ENCODE assay signal across 10 cellular contexts in genomic region chr2:157414050-157414449, GRCh38. TPM values are rescaled to one million over a fixed set of nuclear protein-coding genes. Genes with fewer than 3 reads are reported as not detected.
DNase-seq lines count a peak whose midpoint lies in the region; ATAC-seq and TF ChIP-seq lines count a peak whose summit lies in the region.
"Had no signal": no experiment of that assay in that cellular context is flagged by ENCODE, and none has a peak within 500 bp of the region (broad histone marks: within the 10 kb centered on the region; RNA-seq: fewer than 3 reads in every experiment).

No MANE protein-coding gene starts in this region.

- H3K27ac ChIP-seq in naive thymus-derived CD4-positive, alpha-beta T cell (ENCODE audit: low read depth, low read length), result peak overlapping the region; percentile 86
- H3K27ac ChIP-seq in neuronal stem cell (replicated peaks; ENCODE audit: low read length), result no peak overlapping the region
- no peak overlapping the region for H3K27ac ChIP-seq in ovary

- H3K27me3 ChIP-seq in naive thymus-derived CD4-positive, alpha-beta T cell (ENCODE audit: control insufficient read depth in 2 of 2, insufficient read depth in 2 of 2, low read length in 2 of 2), result no peaks in the 10 kb centered on the region
- H3K27me3 ChIP-seq in neuronal stem cell (ENCODE audit: control insufficient read depth in 3 of 3, insufficient read depth in 3 of 3, low read depth in 1 of 3, low read length in 3 of 3) (no peaks in the 10 kb centered on the region), ovary (no peaks in the 10 kb centered on the region)

- H3K23ac ChIP-seq in neuronal stem cell (ENCODE audit: low read depth, low read length, poor library complexity), result no peak overlapping the region

- H3K4me1 ChIP-seq in naive thymus-derived CD4-positive, alpha-beta T cell (ENCODE audit: control insufficient read depth in 2 of 2, insufficient read depth in 2 of 2, low read length in 2 of 2), result peaks cover 82 to 88% of the 10 kb centered on the region in 2 donors
- H3K4me1 ChIP-seq in neuronal stem cell (ENCODE audit: control insufficient read depth in 2 of 2, insufficient read depth in 1 of 2, low read depth in 1 of 2, low read length in 2 of 2), result no peaks in the 10 kb centered on the region
- H3K4me1 ChIP-seq in ovary (ENCODE audit: insufficient read depth), result no peaks in the 10 kb centered on the region

- peak overlapping the region; percentile 45 to 85 (median 70) for H3K4me3 Mint-ChIP-seq in naive thymus-derived CD4-positive, alpha-beta T cell

- H3K4ac ChIP-seq in neuronal stem cell (ENCODE audit: low read length), result no peak overlapping the region

- H2AK5ac ChIP-seq in neuronal stem cell (ENCODE audit: low read depth, low read length), result no peak overlapping the region

- no peak overlapping the region for H2BK15ac ChIP-seq in neuronal stem cell (ENCODE audit: low read length)

- no peak overlapping the region for H3K4me2 ChIP-seq in neuronal stem cell (ENCODE audit: insufficient read depth, low read length, poor library complexity, severe bottlenecking)

- no peak overlapping the region for H4K8ac ChIP-seq in neuronal stem cell (ENCODE audit: low read depth, low read length)

- H3K27ac Mint-ChIP-seq in naive thymus-derived CD4-positive, alpha-beta T cell, result peak overlapping the region; percentile 92 to 98 (median 95)

- peaks cover 0 to 4% (median 0%) of the 10 kb centered on the region in 3 experiments for H3K9me3 ChIP-seq in naive thymus-derived CD4-positive, alpha-beta T cell (ENCODE audit: control insufficient read depth in 2 of 3, low read length in 3 of 3)
- no peaks in the 10 kb centered on the region for H3K9me3 ChIP-seq in neuronal stem cell (replicated peaks in 1 of 2; ENCODE audit: control insufficient read depth in 2 of 2, insufficient read depth in 1 of 2, low read depth in 1 of 2, low read length in 2 of 2)
- no peaks in the 10 kb centered on the region for H3K9me3 ChIP-seq in ovary

- no peak overlapping the region for H2BK120ac ChIP-seq in neuronal stem cell (ENCODE audit: low read depth, low read length)

- no peaks in the 10 kb centered on the region for H3K79me1 ChIP-seq in neuronal stem cell (ENCODE audit: low read depth, low read length)

- POLR2A ChIA-PET in naive thymus-derived CD4-positive, alpha-beta T cell (lab: Charles Lee), result interaction anchor here (0.8 to 18.5 kb wide), 6 partner anchors 11 to 83 kb away, joined by 4 to 810 read pairs (median 44); partner anchors contain the start of genes CYTIP and ERMN

- CTCF ChIA-PET in naive thymus-derived CD4-positive, alpha-beta T cell (lab: Charles Lee), result interaction anchor here (0.8 to 2.5 kb wide), 9 partner anchors 8 to 83 kb away, joined by 3 to 9 read pairs (median 3); partner anchors contain the start of gene CYTIP

- no peak overlapping the region for H4K91ac ChIP-seq in neuronal stem cell (ENCODE audit: low read depth, low read length, poor library complexity)

- no peak overlapping the region for H3K14ac ChIP-seq in neuronal stem cell (ENCODE audit: low read length)

- H2BK12ac ChIP-seq in neuronal stem cell (ENCODE audit: low read length), result no peak overlapping the region

- no peak for TF ChIP-seq CTCF in ovary (IDR thresholded peaks at IDR 0.05)

- H3K27me3 Mint-ChIP-seq in naive thymus-derived CD4-positive, alpha-beta T cell, result no peaks in the 10 kb centered on the region

- H2BK5ac ChIP-seq in neuronal stem cell (ENCODE audit: low read length), result no peak overlapping the region

- no peak for DNase-seq in naive thymus-derived CD4-positive, alpha-beta T cell
- DNase-seq in neuronal stem cell (ENCODE audit: low spot score) (no peak), globus pallidus (ENCODE audit: low spot score) (no peak), ovary (no peak)
- DNase-seq: substantia nigra had no signal

- no peak overlapping the region for H3K18ac ChIP-seq in neuronal stem cell (ENCODE audit: low read length)

- H3K9me3 Mint-ChIP-seq in naive thymus-derived CD4-positive, alpha-beta T cell, result peaks cover 0 to 13% (median 5%) of the 10 kb centered on the region in 11 donors

- H3K36me3 ChIP-seq in naive thymus-derived CD4-positive, alpha-beta T cell (ENCODE audit: control insufficient read depth in 2 of 3, insufficient read depth in 3 of 3, low read length in 3 of 3), result peaks cover 32 to 40% (median 33%) of the 10 kb centered on the region in 3 experiments
- H3K36me3 ChIP-seq in neuronal stem cell (replicated peaks in 1 of 2; ENCODE audit: control insufficient read depth in 2 of 2, insufficient read depth in 2 of 2, low read length in 2 of 2) (no peaks in the 10 kb centered on the region), ovary (no peaks in the 10 kb centered on the region)

- no peak overlapping the region for H3K9ac ChIP-seq in neuronal stem cell (ENCODE audit: low read depth, low read length, poor library complexity)

- intact Hi-C loops in naive thymus-derived CD4-positive, alpha-beta T cell (cut with micrococcal nuclease), result loop anchor here (1.0 to 5.0 kb wide), 2 partner anchors 78 to 213 kb away; partner anchors contain the start of gene ACVR1C (in 1 of the 2)
- intact Hi-C loops in ovary (cut with DNase I), result no loop called here

- peak; percentile 14 for ATAC-seq in GM18870 (IDR thresholded peaks at IDR 0.05; ENCODE audit: unreplicated experiment)
- peak; percentile 22 for ATAC-seq in GM21619 (IDR thresholded peaks at IDR 0.05; ENCODE audit: unreplicated experiment)
- ATAC-seq in HG03457 (IDR thresholded peaks at IDR 0.05; ENCODE audit: unreplicated experiment), result peak; percentile 12
- no peak for ATAC-seq in naive thymus-derived CD4-positive, alpha-beta T cell
- no peak for ATAC-seq in GM18873 (IDR thresholded peaks at IDR 0.05; ENCODE audit: low FRiP score, unreplicated experiment)

- H3K36me3 Mint-ChIP-seq in naive thymus-derived CD4-positive, alpha-beta T cell, result peaks cover 19 to 81% (median 72%) of the 10 kb centered on the region in 5 donors

- no CpG with 5 or more reads among the region's 1 CpG for WGBS in neuronal stem cell (ENCODE audit: extremely low coverage in 2 of 2, insufficient read length in 2 of 2, insufficient replicate concordance in 1 of 2), 2 donors
- WGBS in ovary, 3 donors, result 86 to 94% (median 90%) methylated on average over 1 of the region's 1 CpG

- H3K4me3 ChIP-seq in naive thymus-derived CD4-positive, alpha-beta T cell (ENCODE audit: low read length), result peak overlapping the region; percentile 22
- H3K4me3 ChIP-seq in neuronal stem cell (ENCODE audit: low read length in 2 of 2) (no peak overlapping the region), ovary (no peak overlapping the region)

- peaks cover 60 to 97% (median 90%) of the 10 kb centered on the region in 7 donors for H3K4me1 Mint-ChIP-seq in naive thymus-derived CD4-positive, alpha-beta T cell

- no peak for TF ChIP-seq POLR2A in ovary (IDR thresholded peaks at IDR 0.05)

- H2AFZ ChIP-seq in neuronal stem cell (ENCODE audit: low read length), result no peak overlapping the region

- no peak for TF ChIP-seq EP300 in ovary (IDR thresholded peaks at IDR 0.05)

RNA-seq across cellular contexts. Expression of gene CYTIP, which starts 29.8 kb away (rescaled TPM):
- 100 to 1,000 TPM; 290 to 406 (median 363) TPM for total RNA-seq in naive thymus-derived CD4-positive, alpha-beta T cell
- 100 to 1,000 TPM; 170 to 270 TPM for polyA plus RNA-seq in naive thymus-derived CD4-positive, alpha-beta T cell
- polyA plus RNA-seq in neuronal stem cell (2013, experiment 1 of 2), result 0.03 TPM
- polyA plus RNA-seq in neuronal stem cell (2013, experiment 2 of 2), result not detected
- 1 to 10 TPM in 6 of 7 donors, under 1 TPM in 1; 0.66 to 6.1 (median 2.7) TPM for total RNA-seq in ovary
- polyA plus RNA-seq in ovary, result 1 to 10 TPM in 1 of 2 donors, under 1 TPM in 1; 0.73 to 4.2 TPM
- total RNA-seq: SK-MEL-5 had no signal

Comparison
In these comparisons a context has a peak if more than half of its experiments do, and no peak if none do; other contexts are left out.
1. ATAC-seq: peak in GM18870 (single experiment), GM21619 (single experiment) and HG03457 (single experiment); none in naive thymus-derived CD4-positive, alpha-beta T cell (single experiment) and GM18873 (single experiment).
2. RNA of gene CYTIP, which starts 29.8 kb away (total RNA-seq): 290 to 406 TPM in naive thymus-derived CD4-positive, alpha-beta T cell; 0.66 to 6.1 TPM in ovary; every median in the first group is over 10 times any median in the second.
3. intact Hi-C loops: an anchor here in naive thymus-derived CD4-positive, alpha-beta T cell (1.0 to 5.0 kb wide); none called in ovary.